1 cellular context compared by ENCODE assay signal in the genomic region with DNA sequence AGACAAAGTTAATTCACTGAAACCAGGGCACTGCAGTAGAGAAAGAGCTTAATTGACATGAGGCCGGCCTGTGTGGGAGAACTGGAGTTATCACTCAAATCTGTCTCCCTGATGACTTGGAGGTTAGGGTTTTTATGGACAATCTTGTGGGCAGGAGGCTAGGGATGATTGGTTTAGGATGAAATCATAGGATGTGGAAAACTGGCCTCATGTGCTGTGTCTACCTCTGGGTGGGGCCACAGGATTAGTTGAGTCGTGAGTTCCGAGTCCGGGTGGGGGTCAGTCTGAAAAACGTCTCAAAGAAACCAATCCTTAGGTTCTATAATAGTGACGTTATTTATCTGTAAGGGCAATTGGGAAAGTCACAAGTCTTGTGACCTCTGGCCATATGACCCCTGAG.
TF ChIP-seq lines count a peak whose summit lies in the region.

No MANE protein-coding gene starts in this region.

TF ChIP-seq in H1, 55 proteins besides CTCF, POLR2A, EP300 and RAD21 (continued from another document):
- TF ChIP-seq, protein P1, sequence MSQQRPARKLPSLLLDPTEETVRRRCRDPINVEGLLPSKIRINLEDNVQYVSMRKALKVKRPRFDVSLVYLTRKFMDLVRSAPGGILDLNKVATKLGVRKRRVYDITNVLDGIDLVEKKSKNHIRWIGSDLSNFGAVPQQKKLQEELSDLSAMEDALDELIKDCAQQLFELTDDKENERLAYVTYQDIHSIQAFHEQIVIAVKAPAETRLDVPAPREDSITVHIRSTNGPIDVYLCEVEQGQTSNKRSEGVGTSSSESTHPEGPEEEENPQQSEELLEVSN (IDR thresholded peaks at IDR 0.05): no peak
- TF ChIP-seq SUZ12 (IDR thresholded peaks at IDR 0.05; ENCODE audit: low read length): no peak
- TF ChIP-seq CREB1 (IDR thresholded peaks at IDR 0.05): no peak
- no peak for TF ChIP-seq BRCA1 (IDR thresholded peaks at IDR 0.05; ENCODE audit: low read depth, low read length)
- TF ChIP-seq TAF7 (optimal IDR thresholded peaks at IDR 0.05; ENCODE audit: borderline replicate concordance, low read depth, low read length): no peak
- no peak for TF ChIP-seq RBBP5 (IDR thresholded peaks at IDR 0.05; ENCODE audit: borderline replicate concordance, low read depth, low read length)
- TF ChIP-seq SP1 (IDR thresholded peaks at IDR 0.05; ENCODE audit: low read depth, low read length): no peak
- no peak for TF ChIP-seq BACH1 (IDR thresholded peaks at IDR 0.05; ENCODE audit: low read length)
- no peak for TF ChIP-seq SP2 (IDR thresholded peaks at IDR 0.05; ENCODE audit: low read length)
- TF ChIP-seq, protein P2, sequence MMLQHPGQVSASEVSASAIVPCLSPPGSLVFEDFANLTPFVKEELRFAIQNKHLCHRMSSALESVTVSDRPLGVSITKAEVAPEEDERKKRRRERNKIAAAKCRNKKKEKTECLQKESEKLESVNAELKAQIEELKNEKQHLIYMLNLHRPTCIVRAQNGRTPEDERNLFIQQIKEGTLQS (IDR thresholded peaks at IDR 0.05; ENCODE audit: insufficient read depth, low read depth, low read length): no peak
- no peak for TF ChIP-seq CBX5 (IDR thresholded peaks at IDR 0.05; ENCODE audit: low read depth, low read length)
- TF ChIP-seq KDM4A (IDR thresholded peaks at IDR 0.05; ENCODE audit: low read depth, low read length, severe bottlenecking): no peak
- TF ChIP-seq CEBPB (IDR thresholded peaks at IDR 0.05; ENCODE audit: low read depth, low read length): no peak
